8 cellular contexts compared by ENCODE assay signal in genomic region chr16:67892899-67893790, GRCh38. TPM values are rescaled to one million over a fixed set of nuclear protein-coding genes. Genes with fewer than 3 reads are reported as not detected.
DNase-seq lines count a peak whose midpoint lies in the region; ATAC-seq and TF ChIP-seq lines count a peak whose summit lies in the region.

PSKH1 (plus strand) TSS chr16:67893254; CDS start chr16:67908750, 15,496 bp downstream.

- H3K36me3 ChIP-seq in A673 (ENCODE audit: insufficient read depth, low read length, poor library complexity, severe bottlenecking) (no peaks in the 10 kb centered on the region), skeletal muscle tissue (ENCODE audit: control insufficient read depth in 3 of 3, insufficient read depth in 3 of 3, low read length in 3 of 3) (no peaks in the 10 kb centered on the region)

- in situ Hi-C loops in T47D (cut with HindIII; ENCODE audit: low pct_unique_long_range_greater_than_20kb, low sequenced_read_pairs), result no loop called here

- POLR2A ChIA-PET in A673 (lab: Charles Lee; ENCODE audit: low non-redundant PET), result interaction anchor here (0.7 kb wide), 1 partner anchor 31 kb away, joined by 3 read pairs; no protein-coding TSS in a partner anchor

- CTCF ChIA-PET in A673 (lab: Charles Lee), result interaction anchor here (1.6 kb wide), 1 partner anchor 9 kb away, joined by 5 read pairs; the partner anchor contains the start of gene NRN1L

- no TSS peak for BruUV-seq in A673 (replicated peaks; lab: Mats Ljungman, UMichigan)

- DNase-seq in A673 (ENCODE audit: low spot score), result peak; percentile 98
- DNase-seq in NCI-H2196 treated with DMSO at 0.1 percent for 48 hours (lab: John Stamatoyannopoulos, UW; ENCODE audit: unreplicated experiment), result peak; percentile 66
- peak; percentile 97 to 99 for DNase-seq in T47D (ENCODE audit: low read depth in 1 of 2, low spot score in 1 of 2)

- peak within 1 kb of the TSS; percentile 98 to 100 (median 98) for H3K9ac ChIP-seq in skeletal muscle tissue (ENCODE audit: low read depth in 1 of 3, low read length in 3 of 3)

- H3K4me3 ChIP-seq in A673 (ENCODE audit: low read depth, low read length, poor library complexity, severe bottlenecking), result peak within 1 kb of the TSS; percentile 100
- H3K4me3 ChIP-seq in iPS-18c (ENCODE audit: insufficient read depth, low read depth, low read length), result peak within 1 kb of the TSS; percentile 98
- peak within 1 kb of the TSS; percentile 92 to 94 (median 93) for H3K4me3 ChIP-seq in skeletal muscle tissue (ENCODE audit: low read length in 3 of 3)

- H3K27ac ChIP-seq in A673 (ENCODE audit: low read depth, low read length, poor library complexity, severe bottlenecking), result peak within 1 kb of the TSS; percentile 98
- H3K27ac ChIP-seq in VCaP, result peak within 1 kb of the TSS; percentile 81
- peak within 1 kb of the TSS; percentile 96 for H3K27ac ChIP-seq in skeletal muscle tissue (ENCODE audit: low read depth, low read length)

- TF ChIP-seq CTCF in A673 (conservative IDR thresholded peaks at IDR 0.05; ENCODE audit: low read depth, low read length) (no peak), VCaP (conservative IDR thresholded peaks at IDR 0.05) (no peak)

- ATAC-seq in GM18870 (IDR thresholded peaks at IDR 0.05; ENCODE audit: unreplicated experiment) (peak; percentile 63), HG03108 (IDR thresholded peaks at IDR 0.05; ENCODE audit: unreplicated experiment) (peak; percentile 89)

- H3K27me3 ChIP-seq in A673 (replicated peaks; ENCODE audit: insufficient read depth, low read depth, low read length, poor library complexity) (no peaks in the 10 kb centered on the region), skeletal muscle tissue (ENCODE audit: control insufficient read depth in 3 of 3, insufficient read depth in 3 of 3, low read length in 3 of 3) (no peaks in the 10 kb centered on the region)

- H3K4me1 ChIP-seq in A673 (ENCODE audit: insufficient read depth, low read length, poor library complexity, severe bottlenecking) (peaks cover 6% of the 10 kb centered on the region), skeletal muscle tissue (ENCODE audit: control insufficient read depth in 3 of 3, insufficient read depth in 3 of 3, low read length in 3 of 3) (peaks cover 37 to 43% (median 41%) of the 10 kb centered on the region in 3 donors)

- no peaks in the 10 kb centered on the region for H3K9me3 ChIP-seq in A673 (ENCODE audit: low read depth, low read length, poor library complexity, severe bottlenecking)
- H3K9me3 ChIP-seq in iPS-18c (ENCODE audit: control insufficient read depth, insufficient read depth, low read length), result no peaks in the 10 kb centered on the region
- H3K9me3 ChIP-seq in skeletal muscle tissue (ENCODE audit: control insufficient read depth in 3 of 3, low read length in 3 of 3), result no peaks in the 10 kb centered on the region

- intact Hi-C loops in A673 (cut with micrococcal nuclease; ENCODE audit: unreplicated experiment), result no loop called here

RNA-seq across cellular contexts. Expression of gene PSKH1, which starts in this region (rescaled TPM):
- total RNA-seq in A673 (2021) (24.2 and 27.4 TPM in 2 replicates), skeletal muscle tissue (9.9 TPM)

Comparison
In these comparisons a context has a peak if more than half of its experiments do, and no peak if none do; other contexts are left out.
1. Peak in every context shown above with its lines: DNase-seq, ATAC-seq, H3K4me3 ChIP-seq and H3K27ac ChIP-seq.